Comparison of ENCODE assay signal across 26 cellular contexts in the genomic region with DNA sequence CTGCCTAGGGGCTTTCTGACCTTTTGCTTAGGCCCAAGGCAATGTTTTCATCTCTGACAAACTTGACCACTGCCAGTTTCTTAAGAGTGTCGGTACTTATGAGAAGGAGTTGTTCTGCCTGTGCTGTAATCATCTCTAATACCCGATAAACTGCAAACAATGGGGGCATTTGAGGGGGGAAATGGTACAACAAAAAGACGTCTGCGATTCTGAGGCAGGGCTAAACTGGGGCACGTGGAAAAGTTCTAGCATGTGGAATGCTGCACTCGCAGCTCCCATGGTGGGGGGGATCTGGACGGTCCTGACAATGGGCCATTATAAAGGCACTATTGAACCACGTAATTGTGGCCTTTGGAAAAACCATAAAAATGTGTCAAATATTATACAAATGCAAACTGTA.
"Had no signal": no experiment of that assay in that cellular context is flagged by ENCODE, and none has a peak within 500 bp of the region (broad histone marks: within the 10 kb centered on the region; RNA-seq: fewer than 3 reads in every experiment).

No MANE protein-coding gene starts in this region.

- ATAC-seq: activated CD4-positive, CD25-positive, alpha-beta regulatory T cell treated with anti-CD3 and anti-CD28 coated beads, Interleukin-2, amount 50 U/mL, for 24 hours; activated CD8-positive, alpha-beta memory T cell treated with anti-CD3 and anti-CD28 coated beads, Interleukin-2, amount 10 ng/mL, durations not matched to agents 7 days and 5 days; activated naive CD8-positive, alpha-beta T cell treated with anti-CD3 and anti-CD28 coated beads, Interleukin-2, amount 50 U/mL, for 24 hours; gastroesophageal sphincter; heart right ventricle; left lobe of liver; lower lobe of right lung; naive thymus-derived CD4-positive, alpha-beta T cell; stimulated activated naive CD8-positive, alpha-beta T cell treated with anti-CD3 and anti-CD28 coated beads, Interleukin-15, Interleukin-2, amounts not matched to agents 100 U/mL and 50 U/mL, for 24 hours; T-cell had no signal

- H3K4me3 ChIP-seq: esophagus muscularis mucosa, gastroesophageal sphincter, heart right ventricle, lower lobe of right lung, right atrium auricular region, transverse colon had no signal

- H3K27ac ChIP-seq: esophagus muscularis mucosa, gastroesophageal sphincter, heart right ventricle, lower lobe of right lung, right atrium auricular region, transverse colon, VCaP had no signal

- H3K9me3 ChIP-seq: esophagus muscularis mucosa, gastroesophageal sphincter, heart right ventricle, lower lobe of right lung, right atrium auricular region, transverse colon had no signal

- H3K36me3 ChIP-seq: esophagus muscularis mucosa, gastroesophageal sphincter, heart right ventricle, lower lobe of right lung, right atrium auricular region, transverse colon had no signal

- H3K4me1 ChIP-seq: lower lobe of right lung, transverse colon had no signal

- DNase-seq: activated CD4-positive, alpha-beta memory T cell treated with anti-CD3 and anti-CD28 coated beads, Interleukin-2, amount 10 ng/mL, durations not matched to agents 7 days and 5 days; activated CD4-positive, alpha-beta T cell treated with anti-CD3 and anti-CD28 coated beads, Interleukin-2, amount 10 ng/mL, durations not matched to agents 24 days and 14 days; activated CD8-positive, alpha-beta memory T cell treated with anti-CD3 and anti-CD28 coated beads, Interleukin-2, amount 10 ng/mL, durations not matched to agents 7 days and 5 days; activated effector memory CD4-positive, alpha-beta T cell treated with anti-CD3 and anti-CD28 coated beads, Interleukin-2, amount 50 U/mL, for 16 hours; activated naive CD4-positive, alpha-beta T cell treated with anti-CD3 and anti-CD28 coated beads, Interleukin-2, amount 10 ng/mL, durations not matched to agents 7 days and 5 days; activated naive CD8-positive, alpha-beta T cell treated with anti-CD3 and anti-CD28 coated beads, Interleukin-2, amount 50 U/mL, for 24 hours; activated T-cell treated with anti-CD3 and anti-CD28 coated beads for 4 hours; aorta; central memory CD4-positive, alpha-beta T cell; heart right ventricle; kidney; lower lobe of right lung; naive thymus-derived CD4-positive, alpha-beta T cell; stimulated activated CD4-positive, alpha-beta T cell treated with anti-CD3 and anti-CD28 coated beads, Interleukin-12 subunit alpha, Interleukin-12 subunit beta, amount 100 ng/mL, for 4 hours; stimulated activated CD4-positive, alpha-beta T cell treated with anti-CD3 and anti-CD28 coated beads, Interleukin-4, amount 100 ng/mL, for 4 hours; stimulated activated naive CD8-positive, alpha-beta T cell treated with anti-CD3 and anti-CD28 coated beads, Interleukin-15, Interleukin-2, amounts not matched to agents 100 U/mL and 50 U/mL, for 24 hours; T-cell; transverse colon had no signal

- H3K27me3 ChIP-seq: esophagus muscularis mucosa, gastroesophageal sphincter, heart right ventricle, right atrium auricular region, transverse colon had no signal

- FAIRE-seq: colon, kidney, urothelium cell line had no signal
